In the genomic region with DNA sequence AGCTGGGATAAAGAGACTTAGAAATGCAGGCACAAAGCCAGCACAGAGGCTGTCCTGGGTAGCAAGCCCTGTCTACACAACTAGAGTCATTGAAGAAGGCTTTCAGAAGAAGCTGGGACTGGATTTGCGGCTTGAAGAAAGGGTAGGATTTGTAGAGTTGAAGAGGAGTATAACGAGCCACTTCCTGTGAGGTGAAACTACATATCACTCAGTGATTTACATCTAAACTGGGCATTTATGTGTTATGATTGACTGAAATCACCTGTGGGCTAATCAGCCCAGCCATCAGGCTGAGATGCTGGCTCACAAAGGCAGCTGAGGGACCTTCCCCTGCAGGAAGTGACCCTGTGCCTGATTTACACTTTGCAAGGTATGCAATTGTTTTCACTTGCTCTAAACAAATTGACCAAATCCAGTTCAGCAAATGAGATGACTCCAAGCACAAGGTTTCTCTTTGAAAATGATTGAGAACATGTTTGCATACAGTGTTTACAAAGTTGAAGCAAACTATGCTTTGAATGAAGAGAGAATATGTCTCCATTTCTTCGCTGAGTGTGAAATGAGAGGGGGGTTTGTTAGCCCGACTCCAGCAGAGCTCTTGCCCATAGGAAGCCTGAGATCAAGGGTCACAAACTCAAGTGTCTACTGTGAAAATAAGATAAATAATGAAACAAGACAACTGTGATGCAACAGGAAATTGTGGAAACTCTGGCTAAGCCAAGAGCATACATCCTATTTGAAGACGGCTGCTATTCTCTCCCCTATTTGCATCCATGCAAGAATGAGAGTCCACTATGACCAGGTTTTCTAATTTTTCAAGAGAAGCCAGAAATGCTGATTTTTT, we compare ENCODE assay signal across 12 cellular contexts.
DNase-seq lines count a peak whose midpoint lies in the region; ATAC-seq and TF ChIP-seq lines count a peak whose summit lies in the region.
"Had no signal": no experiment of that assay in that cellular context is flagged by ENCODE, and none has a peak within 500 bp of the region (broad histone marks: within the 10 kb centered on the region; RNA-seq: fewer than 3 reads in every experiment).

No MANE protein-coding gene starts in this region.

- no peaks in the 10 kb centered on the region for H3K27me3 ChIP-seq in testis

- H3K9me3 ChIP-seq in testis: no peaks in the 10 kb centered on the region
- H3K9me3 ChIP-seq: SK-N-SH had no signal

- H3K27ac ChIP-seq in testis: no peak overlapping the region

- TF ChIP-seq POLR2A in NB4 (IDR thresholded peaks at IDR 0.05; ENCODE audit: extremely low read depth, insufficient read length): no peak
- no peak for TF ChIP-seq POLR2A in testis (IDR thresholded peaks at IDR 0.05)

- intact Hi-C loops in testis (cut with DNase I; ENCODE audit: low total_unique reads): no loop called here

- POLR2A ChIA-PET in activated naive CD8-positive, alpha-beta T cell treated with anti-CD3 and anti-CD28 coated beads, Interleukin-2, amount 10 ng/mL, durations not matched to agents 7 days and 5 days (lab: Charles Lee): no interaction called here

- H3K36me3 Mint-ChIP-seq in activated naive CD8-positive, alpha-beta T cell treated with anti-CD3 and anti-CD28 coated beads, Interleukin-2, amount 10 ng/mL, durations not matched to agents 7 days and 5 days: no peaks in the 10 kb centered on the region
- H3K36me3 Mint-ChIP-seq in activated naive CD8-positive, alpha-beta T cell treated with anti-CD3 and anti-CD28 coated beads for 36 hours: no peaks in the 10 kb centered on the region
- H3K36me3 Mint-ChIP-seq in stimulated activated memory B cell treated with anti-CD40 and anti-IgM and Interleukin-4, amounts not matched to agents 10 μg/mL and 1 μg/mL and 100 μg/mL, for 72 hours: no peaks in the 10 kb centered on the region
- H3K36me3 Mint-ChIP-seq: CD4-positive, CD25-positive, alpha-beta regulatory T cell had no signal

- peak overlapping the region; percentile 32 for H3K27ac Mint-ChIP-seq in activated naive CD8-positive, alpha-beta T cell treated with anti-CD3 and anti-CD28 coated beads, Interleukin-2, amount 10 ng/mL, durations not matched to agents 7 days and 5 days
- no peak overlapping the region for H3K27ac Mint-ChIP-seq in activated naive CD8-positive, alpha-beta T cell treated with anti-CD3 and anti-CD28 coated beads for 36 hours
- H3K27ac Mint-ChIP-seq in stimulated activated memory B cell treated with anti-CD40 and anti-IgM and Interleukin-4, amounts not matched to agents 10 μg/mL and 1 μg/mL and 100 μg/mL, for 72 hours: no peak overlapping the region

- H3K4me1 ChIP-seq in testis: peaks cover 16% of the 10 kb centered on the region

- DNase-seq in activated naive CD8-positive, alpha-beta T cell treated with anti-CD3 and anti-CD28 coated beads, Interleukin-2, amount 10 ng/mL, durations not matched to agents 7 days and 5 days: no peak
- no peak for DNase-seq in activated naive CD8-positive, alpha-beta T cell treated with anti-CD3 and anti-CD28 coated beads for 36 hours
- DNase-seq in NB4 (ENCODE audit: low read depth) (peak; percentile 91), dermis microvascular lymphatic vessel endothelial cell (ENCODE audit: low read depth in 2 of 2) (peak; percentile 14 to 61), testis (peak; percentile 33), T-helper 9 cell (no peak)
- DNase-seq: activated T-cell treated with anti-CD3 and anti-CD28 coated beads, Interleukin-2, amount 50 U/mL, for 1 hour; CD4-positive, CD25-positive, alpha-beta regulatory T cell; NCI-H187 treated with DMSO at 0.1 percent for 48 hours; SK-N-SH had no signal

- H3K4me1 Mint-ChIP-seq in activated naive CD8-positive, alpha-beta T cell treated with anti-CD3 and anti-CD28 coated beads, Interleukin-2, amount 10 ng/mL, durations not matched to agents 7 days and 5 days: peaks cover 12% of the 10 kb centered on the region
- peaks cover 10% of the 10 kb centered on the region for H3K4me1 Mint-ChIP-seq in activated naive CD8-positive, alpha-beta T cell treated with anti-CD3 and anti-CD28 coated beads for 36 hours
- H3K4me1 Mint-ChIP-seq in stimulated activated memory B cell treated with anti-CD40 and anti-IgM and Interleukin-4, amounts not matched to agents 10 μg/mL and 1 μg/mL and 100 μg/mL, for 72 hours: peaks cover 5% of the 10 kb centered on the region

- no peaks in the 10 kb centered on the region for H3K9me3 Mint-ChIP-seq in activated naive CD8-positive, alpha-beta T cell treated with anti-CD3 and anti-CD28 coated beads, Interleukin-2, amount 10 ng/mL, durations not matched to agents 7 days and 5 days
- no peaks in the 10 kb centered on the region for H3K9me3 Mint-ChIP-seq in activated naive CD8-positive, alpha-beta T cell treated with anti-CD3 and anti-CD28 coated beads for 36 hours
- H3K9me3 Mint-ChIP-seq in stimulated activated memory B cell treated with anti-CD40 and anti-IgM and Interleukin-4, amounts not matched to agents 10 μg/mL and 1 μg/mL and 100 μg/mL, for 72 hours: no peaks in the 10 kb centered on the region

- peaks cover 6% of the 10 kb centered on the region for H3K27me3 Mint-ChIP-seq in activated naive CD8-positive, alpha-beta T cell treated with anti-CD3 and anti-CD28 coated beads, Interleukin-2, amount 10 ng/mL, durations not matched to agents 7 days and 5 days
- no peaks in the 10 kb centered on the region for H3K27me3 Mint-ChIP-seq in activated naive CD8-positive, alpha-beta T cell treated with anti-CD3 and anti-CD28 coated beads for 36 hours
- H3K27me3 Mint-ChIP-seq in stimulated activated memory B cell treated with anti-CD40 and anti-IgM and Interleukin-4, amounts not matched to agents 10 μg/mL and 1 μg/mL and 100 μg/mL, for 72 hours: no peaks in the 10 kb centered on the region

- ATAC-seq in activated naive CD8-positive, alpha-beta T cell treated with anti-CD3 and anti-CD28 coated beads, Interleukin-2, amount 10 ng/mL, durations not matched to agents 7 days and 5 days (ENCODE audit: low read depth): peak; percentile 66
- no peak for ATAC-seq in stimulated activated memory B cell treated with anti-CD40 and anti-IgM and Interleukin-4, amounts not matched to agents 10 μg/mL and 1 μg/mL and 100 μg/mL, for 72 hours
- no peak for ATAC-seq in HG02642 (IDR thresholded peaks at IDR 0.05; ENCODE audit: poor library complexity, unreplicated experiment)

- H3K4me3 Mint-ChIP-seq in activated naive CD8-positive, alpha-beta T cell treated with anti-CD3 and anti-CD28 coated beads, Interleukin-2, amount 10 ng/mL, durations not matched to agents 7 days and 5 days: peak overlapping the region; percentile 21
- no peak overlapping the region for H3K4me3 Mint-ChIP-seq in activated naive CD8-positive, alpha-beta T cell treated with anti-CD3 and anti-CD28 coated beads for 36 hours
- no peak overlapping the region for H3K4me3 Mint-ChIP-seq in stimulated activated memory B cell treated with anti-CD40 and anti-IgM and Interleukin-4, amounts not matched to agents 10 μg/mL and 1 μg/mL and 100 μg/mL, for 72 hours
- H3K4me3 Mint-ChIP-seq: CD4-positive, CD25-positive, alpha-beta regulatory T cell had no signal

- peak overlapping the region; percentile 17 for H3K4me3 ChIP-seq in NB4 (ENCODE audit: low read depth, low read length)
- no peak overlapping the region for H3K4me3 ChIP-seq in testis

- WGBS in testis, 2 donors: 69 to 84% methylated on average over 5 of the region's 5 CpGs

- TF ChIP-seq CTCF in NB4 (IDR thresholded peaks at IDR 0.05; ENCODE audit: low read depth, low read length) (no peak), testis (IDR thresholded peaks at IDR 0.05) (no peak)

- no peaks in the 10 kb centered on the region for H3K36me3 ChIP-seq in testis (ENCODE audit: low read depth, missing control alignments)

Comparison
In these comparisons a context has a peak if more than half of its experiments do, and no peak if none do; other contexts are left out.
1. DNase-seq: peak in NB4 (single experiment), dermis microvascular lymphatic vessel endothelial cell (2 of 2) and testis (single experiment); none in activated naive CD8-positive, alpha-beta T cell treated with anti-CD3 and anti-CD28 coated beads, Interleukin-2, amount 10 ng/mL, durations not matched to agents 7 days and 5 days (single experiment), activated naive CD8-positive, alpha-beta T cell treated with anti-CD3 and anti-CD28 coated beads for 36 hours (single experiment) and T-helper 9 cell (single experiment).